In genomic region chr3:129383292-129383860, GRCh38 we compare ENCODE assay signal across 8 cellular contexts. TPM values are rescaled to one million over a fixed set of nuclear protein-coding genes. Genes with fewer than 3 reads are reported as not detected.
DNase-seq lines count a peak whose midpoint lies in the region; ATAC-seq, FAIRE-seq and TF ChIP-seq lines count a peak whose summit lies in the region.

No MANE protein-coding gene starts in this region.

- peaks cover 38% of the 10 kb centered on the region for H3K4me1 ChIP-seq in A549

- no peak overlapping the region for H3K4me2 ChIP-seq in A549

- H3K9me3 ChIP-seq in A549, result no peaks in the 10 kb centered on the region

- TF ChIP-seq POLR2A in A549 (IDR thresholded peaks at IDR 0.05; ENCODE audit: low read length) (no peak), GM12892 (IDR thresholded peaks at IDR 0.05; ENCODE audit: low read depth, low read length) (no peak)

- no peak for FAIRE-seq in A549 (lab: Jason Lieb, UNC)
- FAIRE-seq in GM12892 (lab: Jason Lieb, UNC), result peak; percentile 67

- H3K27ac ChIP-seq in A549, result peak overlapping the region; percentile 48 to 81; a peak in 5 of 6 replicates
- H3K27ac ChIP-seq in VCaP, result no peak overlapping the region

- peak; percentile 72 for TF ChIP-seq CTCF in A549 (IDR thresholded peaks at IDR 0.05)
- TF ChIP-seq CTCF in VCaP (conservative IDR thresholded peaks at IDR 0.05), result peak; percentile 90

- peak; percentile 95 to 98 for ATAC-seq in A549
- peak; percentile 85 for ATAC-seq in HG02973 (IDR thresholded peaks at IDR 0.05; ENCODE audit: unreplicated experiment)
- ATAC-seq in left lobe of liver, result peak; percentile 91

- peak; percentile 71 to 76 for DNase-seq in A549 (ENCODE audit: low read depth in 1 of 2, low spot score in 1 of 2)
- peak; percentile 77 for DNase-seq in GM12892 (ENCODE audit: insufficient read length)
- peak; percentile 70 for DNase-seq in NCI-H2107 treated with DMSO at 0.1 percent for 48 hours (lab: John Stamatoyannopoulos, UW; ENCODE audit: unreplicated experiment)
- peak; percentile 79 for DNase-seq in cerebellum (ENCODE audit: low spot score)
- DNase-seq in left lobe of liver (ENCODE audit: low spot score), result peak; percentile 65
- peak; percentile 18 for DNase-seq in stimulated activated CD8-positive, alpha-beta memory T cell treated with anti-CD3 and anti-CD28 coated beads, Interleukin-12 subunit alpha, Interleukin-12 subunit beta, amount 100 ng/mL, for 1 hour (ENCODE audit: low read depth)

- CTCF ChIA-PET in A549 (lab: Yijun Ruan, JAX), result interaction anchor here (0.5 to 3.7 kb wide), 36 partner anchors 11 to 417 kb away, joined by 3 to 48 read pairs (median 5); partner anchors contain the start of genes EFCAB12, IFT122 and MBD4

- 21% methylated on average over 5 of the region's 6 CpGs for WGBS in A549 (ENCODE audit: missing lambda C conversion rate)

- TF ChIP-seq EP300 in A549 (IDR thresholded peaks at IDR 0.05), result no peak

- no peak overlapping the region for H3K4me3 ChIP-seq in A549

- POLR2A ChIA-PET in A549 (lab: Yijun Ruan, JAX), result interaction anchor here (1.5 to 1.7 kb wide), 3 partner anchors 17 to 67 kb away, joined by 4 to 12 read pairs (median 5); partner anchors contain the start of genes IFT122 and MBD4

- peak; percentile 87 to 90 for TF ChIP-seq RAD21 in A549 (conservative IDR thresholded peaks at IDR 0.05 in 1 of 2, IDR thresholded peaks at IDR 0.05 in 1 of 2)

TF ChIP-seq in A549, 52 proteins besides CTCF, POLR2A, EP300 and RAD21:
- TF ChIP-seq CBX8 (IDR thresholded peaks at IDR 0.05) (no peak), HOXA7 (CRISPR knock-in tag; IDR thresholded peaks at IDR 0.05) (no peak), SMC3 (IDR thresholded peaks at IDR 0.05) (peak; percentile 79), NFE2L2 (conservative IDR thresholded peaks at IDR 0.05; ENCODE audit: low read length) (no peak)
- TF ChIP-seq, protein P1, sequence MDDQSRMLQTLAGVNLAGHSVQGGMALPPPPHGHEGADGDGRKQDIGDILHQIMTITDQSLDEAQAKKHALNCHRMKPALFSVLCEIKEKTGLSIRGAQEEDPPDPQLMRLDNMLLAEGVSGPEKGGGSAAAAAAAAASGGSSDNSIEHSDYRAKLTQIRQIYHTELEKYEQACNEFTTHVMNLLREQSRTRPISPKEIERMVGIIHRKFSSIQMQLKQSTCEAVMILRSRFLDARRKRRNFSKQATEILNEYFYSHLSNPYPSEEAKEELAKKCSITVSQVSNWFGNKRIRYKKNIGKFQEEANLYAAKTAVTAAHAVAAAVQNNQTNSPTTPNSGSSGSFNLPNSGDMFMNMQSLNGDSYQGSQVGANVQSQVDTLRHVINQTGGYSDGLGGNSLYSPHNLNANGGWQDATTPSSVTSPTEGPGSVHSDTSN (IDR thresholded peaks at IDR 0.05), result no peak

RNA-seq across cellular contexts. Expression of gene EFCAB12, which starts 45.1 kb away (rescaled TPM):
- polyA plus RNA-seq in A549 (2011; rRNA removed), result 0.62 and 0.82 TPM in 2 replicates
- 0.53 and 0.56 TPM in 2 replicates for polyA plus RNA-seq in A549 (2012; cell fraction: cytosol; rRNA removed)
- 2.4 and 2.8 TPM in 2 replicates for polyA plus RNA-seq in A549 (2012; cell fraction: nucleus; rRNA removed)
- 0.81 to 1.4 TPM (median 1.1 TPM) in 3 replicates for polyA plus RNA-seq in A549 (2017; fragmentation: RNase III; extraction: RNeasy Plus Mini Kit Qiagen cat#74134 plus additional on column Dnase treatment)
- 1.2 and 1.7 TPM in 2 replicates for polyA minus RNA-seq in A549 (2011; rRNA and poly(A)+ RNA removed)
- polyA plus RNA-seq in GM12892 (2012; ENCODE audit: missing spikeins), result 0.76 TPM
- total RNA-seq in cerebellum, result 1.3 TPM
- total RNA-seq in left lobe of liver, result 0.40 TPM

RNA-seq across cellular contexts. Expression of gene MBD4, which starts 56.4 kb away (rescaled TPM):
- polyA plus RNA-seq in A549 (2011; rRNA removed) (38.2 and 49.7 TPM in 2 replicates), A549 (2017; fragmentation: RNase III; extraction: RNeasy Plus Mini Kit Qiagen cat#74134 plus additional on column Dnase treatment) (26.4 to 32.7 TPM (median 31.4 TPM) in 3 replicates)
- 12.4 and 13.5 TPM in 2 replicates for polyA plus RNA-seq in A549 (2012; cell fraction: cytosol; rRNA removed)
- polyA plus RNA-seq in A549 (2012; cell fraction: nucleus; rRNA removed), result 12.8 and 17.9 TPM in 2 replicates
- polyA minus RNA-seq in A549 (2011; rRNA and poly(A)+ RNA removed), result 8.2 and 9.5 TPM in 2 replicates
- polyA plus RNA-seq in GM12892 (2012; ENCODE audit: missing spikeins), result 32.3 TPM
- total RNA-seq in cerebellum (19.5 TPM), left lobe of liver (16.5 TPM)

RNA-seq across cellular contexts. Expression of gene IFT122, which starts 56.6 kb away (rescaled TPM):
- polyA plus RNA-seq in A549 (2011; rRNA removed), result 17.1 and 20.3 TPM in 2 replicates
- polyA plus RNA-seq in A549 (2012; cell fraction: cytosol; rRNA removed), result 19.0 and 19.7 TPM in 2 replicates
- 78.1 and 111 TPM in 2 replicates for polyA plus RNA-seq in A549 (2012; cell fraction: nucleus; rRNA removed)
- 15.0 to 16.8 TPM (median 15.1 TPM) in 3 replicates for polyA plus RNA-seq in A549 (2017; fragmentation: RNase III; extraction: RNeasy Plus Mini Kit Qiagen cat#74134 plus additional on column Dnase treatment)
- 38.7 and 44.4 TPM in 2 replicates for polyA minus RNA-seq in A549 (2011; rRNA and poly(A)+ RNA removed)
- 7.1 TPM for polyA plus RNA-seq in GM12892 (2012; ENCODE audit: missing spikeins)
- total RNA-seq in cerebellum, result 33.6 TPM
- 11.0 TPM for total RNA-seq in left lobe of liver

Comparison
In these comparisons a context has a peak if more than half of its experiments do, and no peak if none do; other contexts are left out.
1. DNase-seq: peak in every context shown above with its lines; median percentile 79 in cerebellum; 77 in GM12892; 74 in A549; 70 in NCI-H2107 treated with DMSO at 0.1 percent for 48 hours; 65 in left lobe of liver; 18 in stimulated activated CD8-positive, alpha-beta memory T cell treated with anti-CD3 and anti-CD28 coated beads, Interleukin-12 subunit alpha, Interleukin-12 subunit beta, amount 100 ng/mL, for 1 hour.